In the genomic region with DNA sequence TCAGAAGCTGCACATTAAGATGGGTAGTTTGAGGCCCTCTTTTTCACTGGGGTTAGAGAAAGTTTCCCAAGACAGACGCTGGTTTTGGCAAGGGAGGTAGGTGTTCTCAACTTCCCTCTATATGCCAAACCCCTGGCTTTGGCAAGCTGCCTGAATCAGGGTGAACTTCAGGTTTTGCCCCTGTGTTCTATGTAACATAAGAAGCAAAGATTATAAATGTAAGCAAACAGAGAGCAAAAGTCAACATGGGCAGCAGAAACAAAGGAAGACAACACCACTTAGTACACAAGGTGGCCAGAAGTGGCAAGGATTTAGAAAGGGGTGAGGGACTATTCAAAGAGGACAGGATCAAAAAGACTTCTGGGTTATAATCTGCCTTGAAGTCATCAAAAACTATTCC, we compare ENCODE assay signal across 15 cellular contexts.
A peak's percentile ranks its signal among the peaks of the same experiment; 100 is the strongest.
DNase-seq lines count a peak whose midpoint lies in the region; ATAC-seq and TF ChIP-seq lines count a peak whose summit lies in the region.
"Had no signal": no experiment of that assay in that cellular context is flagged by ENCODE, and none has a peak within 500 bp of the region (broad histone marks: within the 10 kb centered on the region; RNA-seq: fewer than 3 reads in every experiment).

No MANE protein-coding gene starts in this region.

- H3K9ac ChIP-seq in adipocyte (ENCODE audit: low read length): no peak overlapping the region

- no peaks in the 10 kb centered on the region for H3K27me3 Mint-ChIP-seq in progenitor cell of endocrine pancreas

- H3K4me1 ChIP-seq in adipocyte (ENCODE audit: control insufficient read depth, insufficient read depth, low read length) (peaks cover 6% of the 10 kb centered on the region), right cardiac atrium (ENCODE audit: control insufficient read depth, insufficient read depth, low read length) (peaks cover under 1% of the 10 kb centered on the region)

- no peak for TF ChIP-seq CTCF in progenitor cell of endocrine pancreas (IDR thresholded peaks at IDR 0.05; ENCODE audit: unreplicated experiment)

- H3K27me3 ChIP-seq in adipocyte (replicated peaks; ENCODE audit: control insufficient read depth, insufficient read depth, low read length) (no peaks in the 10 kb centered on the region), right cardiac atrium (ENCODE audit: control insufficient read depth, insufficient read depth) (no peaks in the 10 kb centered on the region)
- H3K27me3 ChIP-seq: body of pancreas, esophagus muscularis mucosa, hepatocyte had no signal

- peaks cover 8% of the 10 kb centered on the region for H3K4me1 Mint-ChIP-seq in progenitor cell of endocrine pancreas (ENCODE audit: low read depth)
- H3K4me1 Mint-ChIP-seq: WTC11 had no signal

- no peak overlapping the region for H3K4me3 Mint-ChIP-seq in progenitor cell of endocrine pancreas (ENCODE audit: low read depth)
- H3K4me3 Mint-ChIP-seq: WTC11 had no signal

- H3K9me3 ChIP-seq in adipocyte (ENCODE audit: control insufficient read depth, low read length) (no peaks in the 10 kb centered on the region), right cardiac atrium (ENCODE audit: control insufficient read depth, low read length) (no peaks in the 10 kb centered on the region)
- H3K9me3 ChIP-seq: body of pancreas, esophagus muscularis mucosa had no signal

- ATAC-seq in GM18511 (IDR thresholded peaks at IDR 0.05; ENCODE audit: unreplicated experiment): no peak
- no peak for ATAC-seq in right cardiac atrium
- ATAC-seq in GM19324 (IDR thresholded peaks at IDR 0.05; ENCODE audit: low FRiP score, unreplicated experiment): no peak

- H3K36me3 ChIP-seq in adipocyte (ENCODE audit: control insufficient read depth, insufficient read depth, low read length, severe bottlenecking): peaks cover 79% of the 10 kb centered on the region

- H3K9me3 Mint-ChIP-seq in progenitor cell of endocrine pancreas (ENCODE audit: low read depth): no peaks in the 10 kb centered on the region
- H3K9me3 Mint-ChIP-seq: WTC11 had no signal

- H3K27ac Mint-ChIP-seq in progenitor cell of endocrine pancreas: peak overlapping the region; percentile 73
- H3K27ac Mint-ChIP-seq: WTC11 had no signal

- intact Hi-C loops in right cardiac atrium (cut with DNase I): loop anchor here in 3 of 4 donors (5.0 to 10.0 kb wide), 2 partner anchors 258 to 261 kb away; no protein-coding TSS in a partner anchor

- no peak overlapping the region for H3K27ac ChIP-seq in right cardiac atrium (ENCODE audit: low read length)
- H3K27ac ChIP-seq: body of pancreas, esophagus muscularis mucosa, hepatocyte had no signal

- H3K4me3 ChIP-seq in adipocyte (ENCODE audit: low read length) (no peak overlapping the region), right cardiac atrium (ENCODE audit: low read length) (no peak overlapping the region)
- H3K4me3 ChIP-seq: body of pancreas, esophagus muscularis mucosa, GM12878, hepatocyte had no signal

- WGBS in right cardiac atrium: 35% methylated on average over 1 of the region's 1 CpG

- peaks cover 13% of the 10 kb centered on the region for H3K36me3 Mint-ChIP-seq in progenitor cell of endocrine pancreas (ENCODE audit: insufficient read depth)

- DNase-seq in DMS53 (lab: John Stamatoyannopoulos, UW) (peak; percentile 91), NCI-H146 treated with DMSO at 0.1 percent for 48 hours (lab: John Stamatoyannopoulos, UW; ENCODE audit: unreplicated experiment) (peak; percentile 25), adipocyte (ENCODE audit: low read depth) (peak; percentile 22), progenitor cell of endocrine pancreas (ENCODE audit: low spot score, unreplicated experiment) (no peak), right cardiac atrium (no peak)
- DNase-seq in activated naive CD4-positive, alpha-beta T cell (lab: John Stamatoyannopoulos, UW): no peak
- DNase-seq: activated gamma-delta T cell; stimulated activated CD4-positive, alpha-beta T cell treated with anti-CD3 and anti-CD28 coated beads, Interleukin-4, amount 100 ng/mL, for 1 hour had no signal

Comparison
In these comparisons a context has a peak if more than half of its experiments do, and no peak if none do; other contexts are left out.
1. DNase-seq: peak in DMS53 (single experiment), NCI-H146 treated with DMSO at 0.1 percent for 48 hours (single experiment) and adipocyte (single experiment); none in progenitor cell of endocrine pancreas (single experiment), right cardiac atrium (0 of 3) and activated naive CD4-positive, alpha-beta T cell (0 of 4).